24 cellular contexts compared by ENCODE assay signal in the genomic region with DNA sequence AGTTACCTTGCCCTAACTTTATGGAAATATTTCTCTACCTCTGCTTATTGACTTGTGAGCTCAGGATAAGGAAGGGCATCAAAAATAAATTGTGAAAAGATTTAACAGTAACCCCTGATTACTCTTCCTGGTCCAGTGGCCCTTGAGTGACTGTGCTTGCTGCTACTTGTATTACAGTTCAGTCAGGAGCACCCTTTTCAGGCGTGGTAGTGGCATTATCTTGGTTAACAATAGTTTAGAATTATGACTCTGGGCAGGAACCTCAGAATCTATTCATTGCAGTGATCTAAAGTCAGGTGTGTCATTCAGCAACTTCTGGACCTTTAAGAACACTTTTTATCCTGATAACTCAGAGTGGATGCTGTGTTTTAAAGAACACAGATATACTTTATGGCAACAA.
"Had no signal": no experiment of that assay in that cellular context is flagged by ENCODE, and none has a peak within 500 bp of the region (broad histone marks: within the 10 kb centered on the region; RNA-seq: fewer than 3 reads in every experiment).

No MANE protein-coding gene starts in this region.

- H3K4me3 ChIP-seq: adrenal gland, ascending aorta, dorsolateral prefrontal cortex, heart right ventricle, right lobe of liver, skin epidermis, vagina had no signal

- H3K27ac ChIP-seq: adrenal gland, ascending aorta, brain microvascular endothelial cell, dorsolateral prefrontal cortex, heart right ventricle, parathyroid adenoma, right lobe of liver, skin epidermis, vagina had no signal

- ATAC-seq: activated CD4-positive, alpha-beta T cell treated with anti-CD3 and anti-CD28 coated beads for 36 hours; activated T-helper 17 cell treated with anti-CD3 and anti-CD28 coated beads, Interleukin-2, amount 50 U/mL, for 72 hours; effector memory CD8-positive, alpha-beta T cell; heart right ventricle; left ventricle myocardium superior; right lobe of liver; stimulated activated effector memory CD8-positive, alpha-beta T cell treated with anti-CD3 and anti-CD28 coated beads, Interleukin-12 subunit alpha, Interleukin-12 subunit beta, amount 100 ng/mL, for 72 hours had no signal

- H3K36me3 ChIP-seq: adrenal gland, brain microvascular endothelial cell, right lobe of liver had no signal

- H3K4me1 ChIP-seq: adrenal gland, ascending aorta, heart right ventricle, parathyroid adenoma, right lobe of liver had no signal

- H3K9me3 ChIP-seq: adrenal gland, ascending aorta, heart right ventricle, right lobe of liver, vagina had no signal

- DNase-seq: activated B cell treated with CpG ODN at 0.5 μM for 24 hours; activated CD4-positive, alpha-beta T cell treated with anti-CD3 and anti-CD28 coated beads for 36 hours; activated CD4-positive, alpha-beta T cell treated with anti-CD3 and anti-CD28 coated beads, Interleukin-2, amount 50 U/mL, for 4 hours; activated CD8-positive, alpha-beta memory T cell treated with anti-CD3 and anti-CD28 coated beads for 24 hours; activated CD8-positive, alpha-beta memory T cell treated with anti-CD3 and anti-CD28 coated beads, Interleukin-2, amount 50 U/mL, for 4 hours; activated T-cell treated with anti-CD3 and anti-CD28 coated beads, Interleukin-2, amount 50 U/mL, for 24 hours; adrenal gland; brain microvascular endothelial cell; dorsolateral prefrontal cortex; effector memory CD8-positive, alpha-beta T cell; heart right ventricle; kidney glomerular epithelial cell; left ventricle myocardium superior; mammary epithelial cell; right lobe of liver; stimulated activated CD4-positive, alpha-beta T cell treated with anti-CD3 and anti-CD28 coated beads, Interleukin-2, amount 100 ng/mL, for 24 hours; T1000; trophoblast cell had no signal

- H3K9ac ChIP-seq: parathyroid adenoma had no signal

- H3K27me3 ChIP-seq: adrenal gland, ascending aorta, brain microvascular endothelial cell, dorsolateral prefrontal cortex, heart right ventricle, right lobe of liver, vagina had no signal
